ENCODE assay signal across 8 cellular contexts in the genomic region with DNA sequence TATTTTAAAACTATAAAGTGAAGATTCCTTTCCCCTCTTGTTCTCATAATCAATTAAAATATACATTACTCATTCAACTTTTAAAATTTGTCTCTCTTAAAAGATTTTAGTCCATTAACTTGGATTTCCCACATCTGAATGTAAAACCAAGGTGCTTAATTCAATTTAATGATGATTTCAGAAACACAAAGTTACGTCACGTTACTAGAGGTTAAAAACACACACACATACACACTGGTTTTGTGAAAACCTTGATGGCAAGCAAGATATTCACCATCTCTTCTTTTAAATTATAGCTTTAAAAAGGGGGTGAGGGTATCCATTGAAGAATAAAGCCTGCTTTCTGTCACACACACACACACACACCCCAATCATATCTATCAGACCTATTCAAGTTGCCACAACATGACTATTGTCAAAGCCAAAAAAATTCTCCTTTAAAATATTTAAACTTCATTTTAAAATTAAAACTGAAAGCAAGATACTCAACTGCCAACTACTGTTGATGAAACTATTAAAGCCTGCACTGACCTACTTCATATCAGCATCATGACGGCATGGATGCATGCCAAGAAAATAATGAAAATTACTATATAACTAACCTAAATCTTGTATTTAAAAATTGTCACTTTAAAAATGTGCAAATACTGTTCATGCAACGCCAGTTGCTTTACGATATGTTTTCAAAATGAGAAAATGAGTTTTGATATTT. TPM values are rescaled to one million over a fixed set of nuclear protein-coding genes. Genes with fewer than 3 reads are reported as not detected.
DNase-seq lines count a peak whose midpoint lies in the region; ATAC-seq and TF ChIP-seq lines count a peak whose summit lies in the region.

No MANE protein-coding gene starts in this region.

- H3K4me3 Mint-ChIP-seq in chondrocyte (ENCODE audit: unreplicated experiment): peak overlapping the region; percentile 90
- peak overlapping the region; percentile 99 for H3K4me3 Mint-ChIP-seq in nephron progenitor cell

- H3K36me3 ChIP-seq in Loucy (ENCODE audit: insufficient read depth, low read length) (no peaks in the 10 kb centered on the region), aorta (ENCODE audit: control insufficient read depth in 1 of 2, insufficient read depth in 2 of 2, low read length in 1 of 2) (no peaks in the 10 kb centered on the region)

- H2AFZ ChIP-seq in Loucy (ENCODE audit: low read length): no peak overlapping the region

- DNase-seq in EH (ENCODE audit: low read depth) (peak; percentile 4), chondrocyte (ENCODE audit: low spot score) (no peak), nephron progenitor cell (no peak), germinal center (ENCODE audit: low spot score) (no peak), aorta (no peak)

- H3K36me3 Mint-ChIP-seq in chondrocyte (ENCODE audit: low read depth) (no peaks in the 10 kb centered on the region), nephron progenitor cell (ENCODE audit: low read depth) (peaks cover 44% of the 10 kb centered on the region)

- no peaks in the 10 kb centered on the region for H3K27me3 ChIP-seq in Loucy (ENCODE audit: insufficient read depth, low read length, poor library complexity, severe bottlenecking)
- H3K27me3 ChIP-seq in aorta (ENCODE audit: control insufficient read depth in 1 of 2, insufficient read depth in 2 of 2, low read length in 1 of 2): no peaks in the 10 kb centered on the region

- ATAC-seq in GM18861 (IDR thresholded peaks at IDR 0.05; ENCODE audit: unreplicated experiment) (no peak), GM19395 (IDR thresholded peaks at IDR 0.05; ENCODE audit: unreplicated experiment) (no peak), aorta (ENCODE audit: low FRiP score) (no peak)

- no peaks in the 10 kb centered on the region for H3K9me3 Mint-ChIP-seq in chondrocyte (ENCODE audit: low read depth)
- peaks cover 37% of the 10 kb centered on the region for H3K9me3 Mint-ChIP-seq in nephron progenitor cell

- 0 out of 2 replicates have a peak, but pooled peaks cover 4% of the 10 kb centered on the region for H3F3A ChIP-seq in Loucy (ENCODE audit: low read depth)

- H3K9ac ChIP-seq in Loucy (ENCODE audit: low read depth, low read length, poor library complexity, severe bottlenecking): peak overlapping the region; percentile 96

- TF ChIP-seq CTCF in Loucy (conservative IDR thresholded peaks at IDR 0.05; ENCODE audit: low read length): no peak
- no peak for TF ChIP-seq CTCF in chondrocyte (IDR thresholded peaks at IDR 0.05)
- no peak for TF ChIP-seq CTCF in nephron progenitor cell (IDR thresholded peaks at IDR 0.05)

- intact Hi-C loops in aorta (cut with DNase I): loop anchor here in 1 of 2 donors (10.0 kb wide), 2 partner anchors 137 to 247 kb away; partner anchors contain the start of gene NEDD4

- H3K4me3 ChIP-seq in Loucy (ENCODE audit: low read length, poor library complexity, severe bottlenecking) (peak overlapping the region; percentile 99), aorta (ENCODE audit: low read length in 2 of 2) (peak overlapping the region in 1 of 2 donors; percentile 34)

- no peaks in the 10 kb centered on the region for H3K27me3 Mint-ChIP-seq in chondrocyte (ENCODE audit: low read depth)
- no peaks in the 10 kb centered on the region for H3K27me3 Mint-ChIP-seq in nephron progenitor cell (ENCODE audit: low read depth, poor library complexity)

- H3K27ac ChIP-seq in aorta (ENCODE audit: low read depth in 1 of 2, low read length in 2 of 2): no peak overlapping the region

- no peaks in the 10 kb centered on the region for H3K9me2 ChIP-seq in Loucy (replicated peaks; ENCODE audit: low read depth, low read length)

- H3K9me3 ChIP-seq in Loucy (ENCODE audit: insufficient read depth, low read depth, low read length): no peaks in the 10 kb centered on the region
- no peaks in the 10 kb centered on the region for H3K9me3 ChIP-seq in aorta (ENCODE audit: control insufficient read depth, low read length)

- H3K4me1 ChIP-seq in Loucy (ENCODE audit: insufficient read depth, low read length, poor library complexity, severe bottlenecking) (peaks cover 60% of the 10 kb centered on the region), aorta (ENCODE audit: control insufficient read depth in 1 of 2, insufficient read depth in 2 of 2, low read length in 2 of 2) (no peaks in the 10 kb centered on the region)

- WGBS in aorta, 2 donors: 31 to 37% methylated on average over 5 of the region's 5 CpGs

- peaks cover 56% of the 10 kb centered on the region for H4K20me1 ChIP-seq in Loucy (ENCODE audit: insufficient read depth, low read length, poor library complexity, severe bottlenecking)

- peaks cover 75% of the 10 kb centered on the region for H3K79me2 ChIP-seq in Loucy (ENCODE audit: insufficient read depth, low read length)

- peaks cover 57% of the 10 kb centered on the region for H3K4me1 Mint-ChIP-seq in chondrocyte (ENCODE audit: low read depth)
- H3K4me1 Mint-ChIP-seq in nephron progenitor cell: peaks cover 42% of the 10 kb centered on the region

- H3K27ac Mint-ChIP-seq in chondrocyte (ENCODE audit: unreplicated experiment): peak overlapping the region; percentile 59
- H3K27ac Mint-ChIP-seq in nephron progenitor cell: no peak overlapping the region

- peak overlapping the region; percentile 91 for H3K4me2 ChIP-seq in Loucy (ENCODE audit: low read depth, low read length, poor library complexity, severe bottlenecking)

RNA-seq across cellular contexts. Expression of gene RFX7, which starts 2.1 kb away (rescaled TPM):
- 17.6 to 20.5 TPM (median 17.8 TPM) in 3 replicates for total RNA-seq in chondrocyte
- total RNA-seq in aorta: 10 to 100 TPM; 17.4 to 22.1 TPM
- polyA plus RNA-seq in aorta: 1 to 10 TPM; 1.0 to 2.0 TPM
